ENCODE assay signal across 8 cellular contexts in the genomic region with DNA sequence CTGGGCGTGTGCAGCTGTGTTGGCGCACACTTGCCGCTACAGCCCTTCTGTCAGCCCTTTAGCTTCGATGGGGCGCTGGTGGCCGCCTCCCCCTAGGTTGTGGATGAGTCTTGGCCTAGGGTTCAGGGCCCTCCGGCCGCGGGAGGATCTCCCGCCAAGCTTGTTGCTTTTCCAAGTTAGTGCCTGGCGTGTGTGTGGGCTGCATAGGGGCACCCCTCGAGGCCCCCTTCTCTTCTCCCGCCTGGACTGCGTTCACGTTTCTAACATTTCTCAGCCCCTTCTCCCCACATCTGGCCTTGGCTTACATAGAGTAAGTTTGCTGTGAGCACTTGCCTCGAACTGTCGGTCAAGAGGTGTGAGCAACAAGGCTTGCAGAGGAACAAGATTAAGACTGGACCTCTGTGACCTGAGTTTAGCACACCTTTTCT. TPM values are rescaled to one million over a fixed set of nuclear protein-coding genes. Genes with fewer than 3 reads are reported as not detected.
DNase-seq lines count a peak whose midpoint lies in the region; ATAC-seq and TF ChIP-seq lines count a peak whose summit lies in the region.

No MANE protein-coding gene starts in this region.

- DNase-seq in GM12864 (ENCODE audit: low read depth) = no peak
- no peak for DNase-seq in SK-N-MC (ENCODE audit: low read depth, low spot score)
- DNase-seq in fibroblast of the aortic adventitia (ENCODE audit: low read depth) = peak; percentile 5
- no peak for DNase-seq in retinal pigment epithelial cell (ENCODE audit: low read depth)
- DNase-seq in SK-N-DZ (ENCODE audit: low spot score) = no peak
- no peak for DNase-seq in foreskin keratinocyte

- H3K9ac ChIP-seq in SK-N-MC (ENCODE audit: insufficient read length) = no peak overlapping the region

- 0 out of 2 replicates have a peak, but pooled peaks cover 4% of the 10 kb centered on the region for H3K36me3 ChIP-seq in SK-N-MC (ENCODE audit: insufficient read depth, low read length)

- H3K27ac ChIP-seq in SK-N-MC (no peak overlapping the region), foreskin keratinocyte (no peak overlapping the region)

- H3K9me3 ChIP-seq in SK-N-MC (ENCODE audit: low read depth, low read length) = no peaks in the 10 kb centered on the region

- H3K4me1 ChIP-seq in foreskin keratinocyte = no peaks in the 10 kb centered on the region

- ATAC-seq in GM21825 (IDR thresholded peaks at IDR 0.05; ENCODE audit: unreplicated experiment) (no peak), foreskin keratinocyte (no peak), GM18520 (IDR thresholded peaks at IDR 0.05; ENCODE audit: unreplicated experiment) (no peak)

- no peaks in the 10 kb centered on the region for H3K27me3 ChIP-seq in foreskin keratinocyte

- H3K4me3 ChIP-seq in GM12864 (ENCODE audit: low read depth, low read length) = peak overlapping the region; percentile 79
- peak overlapping the region; percentile 86 for H3K4me3 ChIP-seq in SK-N-MC
- H3K4me3 ChIP-seq in fibroblast of the aortic adventitia (ENCODE audit: low read depth, low read length) = peak overlapping the region; percentile 80
- peak overlapping the region; percentile 61 for H3K4me3 ChIP-seq in retinal pigment epithelial cell (ENCODE audit: low read length)

- TF ChIP-seq CTCF in GM12864 (IDR thresholded peaks at IDR 0.05; ENCODE audit: low read depth, low read length, missing control alignments) (no peak), fibroblast of the aortic adventitia (IDR thresholded peaks at IDR 0.05; ENCODE audit: insufficient read depth, low read length) (no peak), retinal pigment epithelial cell (conservative IDR thresholded peaks at IDR 0.05; ENCODE audit: low read depth, low read length) (no peak), foreskin keratinocyte (conservative IDR thresholded peaks at IDR 0.05) (no peak)

RNA-seq across cellular contexts. Expression of gene OXCT1, which starts 0.4 kb away (rescaled TPM):
- total RNA-seq in fibroblast of the aortic adventitia (ENCODE audit: low replicate concordance) (35.7 and 36.4 TPM in 2 replicates), foreskin keratinocyte (42.0 and 46.4 TPM in 2 replicates)
- 34.4 and 34.9 TPM in 2 replicates for polyA plus RNA-seq in SK-N-DZ (2014; cell fraction: cytosol; rRNA removed)
- 32.9 and 38.0 TPM in 2 replicates for polyA plus RNA-seq in SK-N-DZ (2014; cell fraction: nucleus; rRNA removed)
- 18.4 and 23.7 TPM in 2 replicates for polyA plus RNA-seq in foreskin keratinocyte

RNA-seq across cellular contexts. Expression of gene RIMOC1, which starts 33.5 kb away (rescaled TPM):
- total RNA-seq in fibroblast of the aortic adventitia (ENCODE audit: low replicate concordance) (30.9 and 40.9 TPM in 2 replicates), foreskin keratinocyte (16.4 and 17.4 TPM in 2 replicates)
- polyA plus RNA-seq in SK-N-DZ (2014; cell fraction: cytosol; rRNA removed) = 15.8 and 19.2 TPM in 2 replicates
- polyA plus RNA-seq in SK-N-DZ (2014; cell fraction: nucleus; rRNA removed) = 10.4 and 15.4 TPM in 2 replicates
- 5.4 and 6.2 TPM in 2 replicates for polyA plus RNA-seq in foreskin keratinocyte

RNA-seq across cellular contexts. Expression of gene FBXO4, which starts 54.4 kb away (rescaled TPM):
- 10.5 and 25.0 TPM in 2 replicates for total RNA-seq in fibroblast of the aortic adventitia (ENCODE audit: low replicate concordance)
- not detected in 2 replicates for polyA plus RNA-seq in SK-N-DZ (2014; cell fraction: cytosol; rRNA removed)
- polyA plus RNA-seq in SK-N-DZ (2014; cell fraction: nucleus; rRNA removed) = 0.88 and 1.1 TPM in 2 replicates
- total RNA-seq in foreskin keratinocyte = 7.6 and 7.8 TPM in 2 replicates
- 6.1 and 6.3 TPM in 2 replicates for polyA plus RNA-seq in foreskin keratinocyte
